Comparison of ENCODE assay signal across 18 cellular contexts in the genomic region with DNA sequence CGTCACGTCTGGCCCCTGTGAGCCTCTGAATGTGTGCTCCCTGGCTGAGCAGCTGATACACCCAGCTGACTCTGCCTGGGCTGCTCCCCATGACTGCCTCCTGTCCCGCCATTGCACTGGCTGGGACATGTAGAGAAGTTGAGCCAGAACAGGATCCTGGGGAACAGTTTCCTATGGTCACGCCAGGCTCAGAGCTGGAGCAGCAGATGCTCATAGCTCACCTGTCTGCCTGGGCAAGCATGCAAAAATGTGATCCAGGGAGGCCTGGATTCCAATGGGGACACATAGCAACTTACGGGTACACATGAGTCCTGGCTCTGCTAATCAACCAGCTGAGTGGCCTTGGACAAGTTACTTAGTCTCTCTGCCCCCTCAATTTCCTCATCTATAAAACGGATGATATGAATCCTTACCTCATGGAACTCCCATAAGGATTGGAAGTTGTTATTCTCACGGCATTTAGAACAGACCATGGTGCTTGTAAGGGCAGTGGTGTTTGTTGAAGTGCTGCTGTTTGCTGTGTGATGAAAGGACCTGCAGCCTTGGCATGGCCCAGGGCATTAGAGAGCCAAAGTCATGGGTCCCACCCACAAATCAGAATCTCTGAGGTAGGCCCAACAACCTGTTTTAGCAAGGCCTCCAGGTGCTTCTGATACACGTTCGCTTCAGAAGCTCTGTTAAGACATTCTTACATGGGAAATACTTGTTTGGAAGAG.
"Had no signal": no experiment of that assay in that cellular context is flagged by ENCODE, and none has a peak within 500 bp of the region (broad histone marks: within the 10 kb centered on the region; RNA-seq: fewer than 3 reads in every experiment).

No MANE protein-coding gene starts in this region.

- H3K4me3 Mint-ChIP-seq: endodermal cell; naive thymus-derived CD8-positive, alpha-beta T cell had no signal

- H3K9me3 ChIP-seq: heart left ventricle, mucosa of descending colon, tibial nerve, upper lobe of right lung had no signal

- H3K4me1 ChIP-seq: parathyroid adenoma, tibial nerve, upper lobe of right lung had no signal

- DNase-seq: caudate nucleus; effector CD4-positive, alpha-beta T cell; endodermal cell; erythroblast; heart left ventricle; hippocampal formation; kidney glomerular epithelial cell; mucosa of descending colon; naive thymus-derived CD8-positive, alpha-beta T cell; nucleus accumbens; small intestine; stimulated activated CD4-positive, alpha-beta T cell treated with anti-CD3 and anti-CD28 coated beads, Interleukin-12 subunit alpha, Interleukin-12 subunit beta, amount 100 ng/mL, for 4 hours; stimulated activated CD4-positive, alpha-beta T cell treated with anti-CD3 and anti-CD28 coated beads, Interleukin-2, amount 100 ng/mL, for 48 hours; stimulated activated naive CD8-positive, alpha-beta T cell treated with anti-CD3 and anti-CD28 coated beads, Interleukin-15, Interleukin-2, amounts not matched to agents 100 U/mL and 50 U/mL, for 24 hours; upper lobe of right lung had no signal

- H3K4me3 ChIP-seq: coronary artery, heart left ventricle, mucosa of descending colon, tibial nerve, upper lobe of right lung had no signal

- H3K9me3 Mint-ChIP-seq: endodermal cell had no signal

- H3K4me1 Mint-ChIP-seq: naive thymus-derived CD8-positive, alpha-beta T cell had no signal

- H3K79me2 ChIP-seq: parathyroid adenoma had no signal

- H2AFZ ChIP-seq: parathyroid adenoma had no signal

- ATAC-seq: mucosa of descending colon; naive thymus-derived CD8-positive, alpha-beta T cell; stimulated activated naive CD8-positive, alpha-beta T cell treated with anti-CD3 and anti-CD28 coated beads, Interleukin-15, Interleukin-2, amounts not matched to agents 100 U/mL and 50 U/mL, for 24 hours; upper lobe of right lung had no signal

- H3K36me3 ChIP-seq: heart left ventricle, tibial nerve, upper lobe of right lung had no signal

- H3K27me3 ChIP-seq: heart left ventricle, tibial nerve, upper lobe of right lung had no signal

- H3K9ac ChIP-seq: parathyroid adenoma had no signal

- H3K27ac ChIP-seq: coronary artery, heart left ventricle, parathyroid adenoma, tibial nerve, upper lobe of right lung had no signal

- H3K27ac Mint-ChIP-seq: endodermal cell; naive thymus-derived CD8-positive, alpha-beta T cell had no signal

- H3K36me3 Mint-ChIP-seq: naive thymus-derived CD8-positive, alpha-beta T cell had no signal
